In the genomic region with DNA sequence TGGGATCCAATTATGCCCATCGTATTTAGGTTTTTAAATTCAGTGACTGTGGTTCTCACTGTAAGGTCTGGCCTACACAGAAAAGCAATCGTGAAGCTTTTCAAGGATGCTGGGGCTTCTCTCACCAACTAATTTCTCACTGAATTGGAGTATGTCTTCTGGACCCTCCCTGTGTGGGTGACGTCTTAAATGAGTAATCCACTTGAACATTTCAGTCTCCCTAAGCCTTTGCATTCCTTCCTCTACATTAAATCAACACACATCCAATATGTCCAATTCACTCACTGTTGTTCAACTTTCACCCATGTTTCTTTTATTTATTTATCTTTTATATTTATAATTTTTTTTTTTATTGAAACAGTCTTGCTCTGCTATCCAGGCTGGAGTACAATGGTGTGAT, we compare ENCODE assay signal across 21 cellular contexts. TPM values are rescaled to one million over a fixed set of nuclear protein-coding genes. Genes with fewer than 3 reads are reported as not detected.
"Had no signal": no experiment of that assay in that cellular context is flagged by ENCODE, and none has a peak within 500 bp of the region (broad histone marks: within the 10 kb centered on the region; RNA-seq: fewer than 3 reads in every experiment).

No MANE protein-coding gene starts in this region.

- H3K9me3 ChIP-seq: colonic mucosa, heart left ventricle, neutrophil, pancreas, right lobe of liver, stomach, vagina had no signal

- ATAC-seq: activated CD8-positive, alpha-beta T cell treated with anti-CD3 and anti-CD28 coated beads, Interleukin-2, amount 10 ng/mL, durations not matched to agents 7 days and 5 days; activated T-cell treated with anti-CD3 and anti-CD28 coated beads, Interleukin-2, amount 50 U/mL, for 4 hours; heart left ventricle; left cardiac atrium; naive thymus-derived CD8-positive, alpha-beta T cell; pancreas; right lobe of liver; stimulated activated effector memory CD8-positive, alpha-beta T cell treated with anti-CD3 and anti-CD28 coated beads, Interleukin-12 subunit alpha, Interleukin-12 subunit beta, amount 100 ng/mL, for 72 hours had no signal

- H3K27ac Mint-ChIP-seq: activated CD4-positive, alpha-beta T cell treated with anti-CD3 and anti-CD28 coated beads, Interleukin-2, amount 10 ng/mL, durations not matched to agents 24 days and 14 days; activated CD8-positive, alpha-beta T cell treated with anti-CD3 and anti-CD28 coated beads, Interleukin-2, amount 10 ng/mL, durations not matched to agents 7 days and 5 days; stimulated activated effector memory CD8-positive, alpha-beta T cell treated with anti-CD3 and anti-CD28 coated beads, Interleukin-12 subunit alpha, Interleukin-12 subunit beta, amount 100 ng/mL, for 72 hours; T-helper 2 cell treated with Interferon-gamma antibody and Interleukin-4, amounts not matched to agents 5 μg/mL and 100 μg/mL, for 36 hours had no signal

- H3K4me3 Mint-ChIP-seq: activated CD4-positive, alpha-beta T cell treated with anti-CD3 and anti-CD28 coated beads, Interleukin-2, amount 10 ng/mL, durations not matched to agents 24 days and 14 days; activated CD8-positive, alpha-beta T cell treated with anti-CD3 and anti-CD28 coated beads, Interleukin-2, amount 10 ng/mL, durations not matched to agents 7 days and 5 days; activated T-cell treated with anti-CD3 and anti-CD28 coated beads, Interleukin-2, amount 50 U/mL, for 4 hours; naive thymus-derived CD8-positive, alpha-beta T cell; stimulated activated effector memory CD8-positive, alpha-beta T cell treated with anti-CD3 and anti-CD28 coated beads, Interleukin-12 subunit alpha, Interleukin-12 subunit beta, amount 100 ng/mL, for 72 hours; T-helper 2 cell treated with Interferon-gamma antibody and Interleukin-4, amounts not matched to agents 5 μg/mL and 100 μg/mL, for 36 hours had no signal

- H3K4me1 ChIP-seq: colonic mucosa, heart left ventricle, pancreas, right lobe of liver, stomach, vagina had no signal

- H3K27me3 ChIP-seq: colonic mucosa, right lobe of liver, vagina had no signal

- H3K4me2 ChIP-seq: smooth muscle cell had no signal

- H3K27ac ChIP-seq: colonic mucosa, heart left ventricle, neutrophil, pancreas, right lobe of liver, stomach, vagina had no signal

- DNase-seq: activated CD4-positive, alpha-beta T cell treated with anti-CD3 and anti-CD28 coated beads, Interleukin-2, amount 10 ng/mL, durations not matched to agents 24 days and 14 days; activated CD4-positive, CD25-positive, alpha-beta regulatory T cell; activated CD8-positive, alpha-beta memory T cell treated with anti-CD3 and anti-CD28 coated beads, Interleukin-2, amount 50 U/mL, for 4 hours; activated CD8-positive, alpha-beta T cell treated with anti-CD3 and anti-CD28 coated beads, Interleukin-2, amount 10 ng/mL, durations not matched to agents 7 days and 5 days; activated effector memory CD4-positive, alpha-beta T cell treated with Interleukin-2 at 50 U/mL for 16 hours; activated naive CD4-positive, alpha-beta T cell treated with anti-CD3 and anti-CD28 coated beads, Interleukin-2, amount 50 U/mL, for 16 hours; activated T-cell treated with anti-CD3 and anti-CD28 coated beads, Interleukin-2, amount 50 U/mL, for 4 hours; colonic mucosa; heart left ventricle; left cardiac atrium; naive thymus-derived CD8-positive, alpha-beta T cell; pancreas; right lobe of liver; stimulated activated CD4-positive, alpha-beta T cell treated with anti-CD3 and anti-CD28 coated beads, Interleukin-4, amount 100 ng/mL, for 24 hours; stomach; trophoblast cell had no signal

- H3K4me3 ChIP-seq: colonic mucosa, heart left ventricle, pancreas, right lobe of liver, smooth muscle cell, stomach, vagina had no signal

- H3K4me1 Mint-ChIP-seq: activated CD4-positive, alpha-beta T cell treated with anti-CD3 and anti-CD28 coated beads, Interleukin-2, amount 10 ng/mL, durations not matched to agents 24 days and 14 days; naive thymus-derived CD8-positive, alpha-beta T cell; stimulated activated effector memory CD8-positive, alpha-beta T cell treated with anti-CD3 and anti-CD28 coated beads, Interleukin-12 subunit alpha, Interleukin-12 subunit beta, amount 100 ng/mL, for 72 hours had no signal

- H3K36me3 ChIP-seq: colonic mucosa, heart left ventricle, neutrophil, pancreas, right lobe of liver, stomach, vagina had no signal

- H3K36me3 Mint-ChIP-seq: naive thymus-derived CD8-positive, alpha-beta T cell; stimulated activated effector memory CD8-positive, alpha-beta T cell treated with anti-CD3 and anti-CD28 coated beads, Interleukin-12 subunit alpha, Interleukin-12 subunit beta, amount 100 ng/mL, for 72 hours had no signal

- H3K9me3 Mint-ChIP-seq: activated CD4-positive, alpha-beta T cell treated with anti-CD3 and anti-CD28 coated beads, Interleukin-2, amount 10 ng/mL, durations not matched to agents 24 days and 14 days; activated T-cell treated with anti-CD3 and anti-CD28 coated beads, Interleukin-2, amount 50 U/mL, for 4 hours; naive thymus-derived CD8-positive, alpha-beta T cell; stimulated activated effector memory CD8-positive, alpha-beta T cell treated with anti-CD3 and anti-CD28 coated beads, Interleukin-12 subunit alpha, Interleukin-12 subunit beta, amount 100 ng/mL, for 72 hours; T-helper 2 cell treated with Interferon-gamma antibody and Interleukin-4, amounts not matched to agents 5 μg/mL and 100 μg/mL, for 36 hours had no signal

RNA-seq across cellular contexts. Expression of a gene that starts 37.1 kb away (rescaled TPM):
- total RNA-seq: naive thymus-derived CD8-positive, alpha-beta T cell; right lobe of liver; vagina had no signal
- polyA plus RNA-seq: naive thymus-derived CD8-positive, alpha-beta T cell had no signal
